Comparison of ENCODE assay signal across 23 cellular contexts in the genomic region with DNA sequence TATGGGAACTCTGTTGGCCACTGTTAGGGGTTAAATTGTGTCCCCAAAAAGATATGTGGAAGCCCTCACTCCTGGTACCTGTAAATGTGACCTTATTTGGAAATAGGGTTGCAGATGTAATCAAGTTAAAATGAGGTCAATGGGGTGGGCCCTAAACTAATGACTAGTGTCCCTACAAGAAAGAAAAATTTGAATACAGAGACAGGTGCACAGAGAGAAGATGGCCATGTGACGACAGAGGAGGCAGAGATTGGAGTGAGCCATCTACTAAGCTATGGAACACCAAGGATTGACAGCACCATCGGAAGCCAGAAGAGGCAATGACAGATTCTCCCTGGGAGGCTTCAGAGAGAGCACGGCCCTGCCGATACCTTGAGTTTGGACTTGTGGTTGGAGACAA. TPM values are rescaled to one million over a fixed set of nuclear protein-coding genes. Genes with fewer than 3 reads are reported as not detected.
A peak's percentile ranks its signal among the peaks of the same experiment; 100 is the strongest.
DNase-seq lines count a peak whose midpoint lies in the region; ATAC-seq, FAIRE-seq and TF ChIP-seq lines count a peak whose summit lies in the region.
"Had no signal": no experiment of that assay in that cellular context is flagged by ENCODE, and none has a peak within 500 bp of the region (broad histone marks: within the 10 kb centered on the region; RNA-seq: fewer than 3 reads in every experiment).

No MANE protein-coding gene starts in this region.

- H3K9me3 Mint-ChIP-seq in stimulated activated naive CD8-positive, alpha-beta T cell treated with anti-CD3 and anti-CD28 coated beads, Interleukin-15, Interleukin-2, amounts not matched to agents 100 ng/mL and 50 ng/mL, for 24 hours, result no peaks in the 10 kb centered on the region
- no peaks in the 10 kb centered on the region for H3K9me3 Mint-ChIP-seq in stimulated activated naive CD8-positive, alpha-beta T cell treated with anti-CD3 and anti-CD28 coated beads, Interleukin-15, amount 100 ng/mL, for 72 hours
- no peaks in the 10 kb centered on the region for H3K9me3 Mint-ChIP-seq in astrocyte (ENCODE audit: unreplicated experiment)
- no peaks in the 10 kb centered on the region for H3K9me3 Mint-ChIP-seq in natural killer cell treated with Interleukin-12 subunit alpha and Interleukin-12 subunit beta and Interleukin-15 and Interleukin-18, amount 100 ng/mL, for 72 hours
- H3K9me3 Mint-ChIP-seq: effector memory CD8-positive, alpha-beta T cell; stimulated activated effector memory CD8-positive, alpha-beta T cell treated with anti-CD3 and anti-CD28 coated beads, Interleukin-12 subunit alpha, Interleukin-12 subunit beta, amount 100 ng/mL, for 72 hours; T-helper 1 cell treated with Interleukin-12 subunit alpha and Interleukin-12 subunit beta and Interleukin-4 antibody, amounts not matched to agents 30 μg/mL and 1 μg/mL, for 36 hours had no signal

- FAIRE-seq in astrocyte (lab: Jason Lieb, UNC), result no peak
- FAIRE-seq: kidney had no signal

- peaks cover 76% of the 10 kb centered on the region for H3K4me1 Mint-ChIP-seq in stimulated activated naive CD8-positive, alpha-beta T cell treated with anti-CD3 and anti-CD28 coated beads, Interleukin-15, Interleukin-2, amounts not matched to agents 100 ng/mL and 50 ng/mL, for 24 hours (ENCODE audit: low read depth)
- H3K4me1 Mint-ChIP-seq in stimulated activated naive CD8-positive, alpha-beta T cell treated with anti-CD3 and anti-CD28 coated beads, Interleukin-15, amount 100 ng/mL, for 72 hours, result peaks cover 83% of the 10 kb centered on the region
- peaks cover 50% of the 10 kb centered on the region for H3K4me1 Mint-ChIP-seq in astrocyte (ENCODE audit: low read depth, unreplicated experiment)
- peaks cover 24 to 27% of the 10 kb centered on the region in 2 donors for H3K4me1 Mint-ChIP-seq in natural killer cell treated with Interleukin-12 subunit alpha and Interleukin-12 subunit beta and Interleukin-15 and Interleukin-18, amount 100 ng/mL, for 72 hours (ENCODE audit: low read depth in 2 of 2)

- H3K9me3 ChIP-seq in RWPE2 (ENCODE audit: severe bottlenecking) (no peaks in the 10 kb centered on the region), astrocyte (ENCODE audit: insufficient read depth, low read depth, low read length) (no peaks in the 10 kb centered on the region)
- H3K9me3 ChIP-seq: esophagus squamous epithelium, gastroesophageal sphincter, sigmoid colon had no signal

- H4K20me1 ChIP-seq in astrocyte (ENCODE audit: insufficient read depth, low read length), result no peaks in the 10 kb centered on the region

- no peak overlapping the region for H3K4me3 ChIP-seq in RWPE2 (ENCODE audit: severe bottlenecking)
- no peak overlapping the region for H3K4me3 ChIP-seq in astrocyte (ENCODE audit: insufficient read depth, low read depth, low read length)
- H3K4me3 ChIP-seq: esophagus squamous epithelium, gastroesophageal sphincter, lung, sigmoid colon had no signal

- no peak overlapping the region for H3K4me2 ChIP-seq in astrocyte (ENCODE audit: low read length)

- no peak overlapping the region for H3K9ac ChIP-seq in astrocyte (ENCODE audit: low read length)
- H3K9ac ChIP-seq: parathyroid adenoma had no signal

- H3K27ac Mint-ChIP-seq in stimulated activated naive CD8-positive, alpha-beta T cell treated with anti-CD3 and anti-CD28 coated beads, Interleukin-15, Interleukin-2, amounts not matched to agents 100 ng/mL and 50 ng/mL, for 24 hours, result peak overlapping the region; percentile 69
- peak overlapping the region in 1 of 2 donors; percentile 56 for H3K27ac Mint-ChIP-seq in stimulated activated naive CD8-positive, alpha-beta T cell treated with anti-CD3 and anti-CD28 coated beads, Interleukin-15, amount 100 ng/mL, for 72 hours
- peak overlapping the region; percentile 22 for H3K27ac Mint-ChIP-seq in astrocyte (ENCODE audit: unreplicated experiment)
- H3K27ac Mint-ChIP-seq in natural killer cell treated with Interleukin-12 subunit alpha and Interleukin-12 subunit beta and Interleukin-15 and Interleukin-18, amount 100 ng/mL, for 72 hours, result peak overlapping the region in 1 of 2 donors; percentile 26

- no peaks in the 10 kb centered on the region for H3K27me3 Mint-ChIP-seq in stimulated activated naive CD8-positive, alpha-beta T cell treated with anti-CD3 and anti-CD28 coated beads, Interleukin-15, Interleukin-2, amounts not matched to agents 100 ng/mL and 50 ng/mL, for 24 hours
- no peaks in the 10 kb centered on the region for H3K27me3 Mint-ChIP-seq in stimulated activated naive CD8-positive, alpha-beta T cell treated with anti-CD3 and anti-CD28 coated beads, Interleukin-15, amount 100 ng/mL, for 72 hours
- no peaks in the 10 kb centered on the region for H3K27me3 Mint-ChIP-seq in astrocyte (ENCODE audit: low read depth, unreplicated experiment)
- H3K27me3 Mint-ChIP-seq in natural killer cell treated with Interleukin-12 subunit alpha and Interleukin-12 subunit beta and Interleukin-15 and Interleukin-18, amount 100 ng/mL, for 72 hours, result no peaks in the 10 kb centered on the region
- H3K27me3 Mint-ChIP-seq: effector memory CD8-positive, alpha-beta T cell had no signal

- no peak for ATAC-seq in stimulated activated naive CD8-positive, alpha-beta T cell treated with anti-CD3 and anti-CD28 coated beads, Interleukin-15, amount 100 ng/mL, for 72 hours
- no peak for ATAC-seq in RWPE2 (ENCODE audit: low read depth)
- ATAC-seq in HG03457 (IDR thresholded peaks at IDR 0.05; ENCODE audit: unreplicated experiment), result no peak
- no peak for ATAC-seq in natural killer cell treated with Interleukin-12 subunit alpha and Interleukin-12 subunit beta and Interleukin-15 and Interleukin-18, amount 100 ng/mL, for 72 hours
- ATAC-seq: effector memory CD8-positive, alpha-beta T cell; gastroesophageal sphincter; HCT116; stimulated activated effector memory CD8-positive, alpha-beta T cell treated with anti-CD3 and anti-CD28 coated beads, Interleukin-12 subunit alpha, Interleukin-12 subunit beta, amount 100 ng/mL, for 72 hours had no signal

- H3K4me1 ChIP-seq in RWPE2 (ENCODE audit: insufficient read depth, poor library complexity, severe bottlenecking) (peaks cover 42% of the 10 kb centered on the region), astrocyte (ENCODE audit: insufficient read depth, low read length) (peaks cover 45% of the 10 kb centered on the region)

- H3K36me3 ChIP-seq in RWPE2 (ENCODE audit: low read depth) (no peaks in the 10 kb centered on the region), astrocyte (ENCODE audit: insufficient read depth, low read length) (peaks cover 4% of the 10 kb centered on the region)
- H3K36me3 ChIP-seq: esophagus squamous epithelium, gastroesophageal sphincter, sigmoid colon had no signal

- H3K79me2 ChIP-seq in astrocyte (ENCODE audit: insufficient read depth, low read length), result no peaks in the 10 kb centered on the region
- H3K79me2 ChIP-seq: parathyroid adenoma had no signal

- H3K36me3 Mint-ChIP-seq in stimulated activated naive CD8-positive, alpha-beta T cell treated with anti-CD3 and anti-CD28 coated beads, Interleukin-15, Interleukin-2, amounts not matched to agents 100 ng/mL and 50 ng/mL, for 24 hours (ENCODE audit: low read depth), result peaks cover 69% of the 10 kb centered on the region
- H3K36me3 Mint-ChIP-seq in astrocyte (ENCODE audit: low read depth, unreplicated experiment), result peaks cover 2% of the 10 kb centered on the region
- peaks cover 7% of the 10 kb centered on the region for H3K36me3 Mint-ChIP-seq in natural killer cell treated with Interleukin-12 subunit alpha and Interleukin-12 subunit beta and Interleukin-15 and Interleukin-18, amount 100 ng/mL, for 72 hours

- TF ChIP-seq CTCF in RWPE2 (IDR thresholded peaks at IDR 0.05; ENCODE audit: poor library complexity, severe bottlenecking) (no peak), astrocyte (IDR thresholded peaks at IDR 0.05; ENCODE audit: insufficient read depth, low read depth, low read length) (no peak)

- H2AFZ ChIP-seq in astrocyte (ENCODE audit: low read depth, low read length), result no peak overlapping the region
- H2AFZ ChIP-seq: parathyroid adenoma had no signal

- no peak for DNase-seq in stimulated activated naive CD8-positive, alpha-beta T cell treated with anti-CD3 and anti-CD28 coated beads, Interleukin-15, amount 100 ng/mL, for 72 hours
- DNase-seq in RWPE2 (ENCODE audit: low spot score), result no peak
- DNase-seq in astrocyte (ENCODE audit: low read depth), result no peak
- no peak for DNase-seq in H4 (ENCODE audit: low spot score)
- no peak for DNase-seq in stimulated activated CD4-positive, alpha-beta T cell treated with anti-CD3 and anti-CD28 coated beads, Interleukin-2, amount 100 ng/mL, for 48 hours
- no peak for DNase-seq in natural killer cell treated with Interleukin-12 subunit alpha and Interleukin-12 subunit beta and Interleukin-15 and Interleukin-18, amount 100 ng/mL, for 72 hours (ENCODE audit: low spot score)
- DNase-seq: activated CD4-positive, alpha-beta T cell treated with anti-CD3 and anti-CD28 coated beads, Interleukin-2, amount 50 U/mL, for 4 hours; activated naive CD4-positive, alpha-beta T cell treated with anti-CD3 and anti-CD28 coated beads, Interleukin-2, amount 50 U/mL, for 16 hours; DMS153; effector memory CD8-positive, alpha-beta T cell; esophagus squamous epithelium; kidney; NCI-H1436 treated with DMSO at 0.1 percent for 48 hours; SIG-M5; sigmoid colon had no signal

- no peaks in the 10 kb centered on the region for H3K27me3 ChIP-seq in RWPE2 (ENCODE audit: insufficient read depth, poor library complexity, severe bottlenecking)
- no peaks in the 10 kb centered on the region for H3K27me3 ChIP-seq in astrocyte (ENCODE audit: insufficient read depth, low read length)
- H3K27me3 ChIP-seq: esophagus squamous epithelium, sigmoid colon had no signal

- no peak overlapping the region for H3K4me3 Mint-ChIP-seq in stimulated activated naive CD8-positive, alpha-beta T cell treated with anti-CD3 and anti-CD28 coated beads, Interleukin-15, Interleukin-2, amounts not matched to agents 100 ng/mL and 50 ng/mL, for 24 hours
- no peak overlapping the region for H3K4me3 Mint-ChIP-seq in stimulated activated naive CD8-positive, alpha-beta T cell treated with anti-CD3 and anti-CD28 coated beads, Interleukin-15, amount 100 ng/mL, for 72 hours
- no peak overlapping the region for H3K4me3 Mint-ChIP-seq in astrocyte (ENCODE audit: unreplicated experiment)
- H3K4me3 Mint-ChIP-seq in natural killer cell treated with Interleukin-12 subunit alpha and Interleukin-12 subunit beta and Interleukin-15 and Interleukin-18, amount 100 ng/mL, for 72 hours, result no peak overlapping the region
- H3K4me3 Mint-ChIP-seq: effector memory CD8-positive, alpha-beta T cell; stimulated activated effector memory CD8-positive, alpha-beta T cell treated with anti-CD3 and anti-CD28 coated beads, Interleukin-12 subunit alpha, Interleukin-12 subunit beta, amount 100 ng/mL, for 72 hours; T-helper 1 cell treated with Interleukin-12 subunit alpha and Interleukin-12 subunit beta and Interleukin-4 antibody, amounts not matched to agents 30 μg/mL and 1 μg/mL, for 36 hours had no signal

- H3K27ac ChIP-seq in RWPE2 (ENCODE audit: poor library complexity, severe bottlenecking), result peak overlapping the region; percentile 96
- no peak overlapping the region for H3K27ac ChIP-seq in astrocyte (ENCODE audit: low read depth, low read length)
- H3K27ac ChIP-seq: gastroesophageal sphincter, sigmoid colon had no signal

RNA-seq across cellular contexts. Expression of gene POU2F2, which starts 16.5 kb away (rescaled TPM):
- total RNA-seq in astrocyte, result 7.7 and 8.3 TPM in 2 replicates
- 0.02 TPM in 1 of 2 replicates, not detected in the other for total RNA-seq in H4 (2014; rRNA removed; shearing (Covaris generic))
- 10 to 100 TPM; 21.6 to 30.5 TPM for total RNA-seq in natural killer cell treated with Interleukin-12 subunit alpha and Interleukin-12 subunit beta and Interleukin-15 and Interleukin-18, amount 100 ng/mL, for 72 hours

RNA-seq across cellular contexts. Expression of gene ZNF574, which starts 39.7 kb away (rescaled TPM):
- total RNA-seq in astrocyte, result 20.0 and 20.2 TPM in 2 replicates
- total RNA-seq in H4 (2014; rRNA removed; shearing (Covaris generic)), result 11.8 and 15.8 TPM in 2 replicates
- total RNA-seq in natural killer cell treated with Interleukin-12 subunit alpha and Interleukin-12 subunit beta and Interleukin-15 and Interleukin-18, amount 100 ng/mL, for 72 hours, result 10 to 100 TPM; 14.2 to 16.1 TPM

RNA-seq across cellular contexts. Expression of gene GRIK5, which starts 45.7 kb away (rescaled TPM):
- total RNA-seq in astrocyte, result 9.2 and 12.1 TPM in 2 replicates
- total RNA-seq in H4 (2014; rRNA removed; shearing (Covaris generic)), result 0.12 TPM in 1 of 2 replicates, not detected in the other
- total RNA-seq in natural killer cell treated with Interleukin-12 subunit alpha and Interleukin-12 subunit beta and Interleukin-15 and Interleukin-18, amount 100 ng/mL, for 72 hours, result 1 to 10 TPM in 1 of 2 donors, under 1 TPM in 1; 0.21 to 1.0 TPM
